21 cellular contexts compared by ENCODE assay signal in the genomic region with DNA sequence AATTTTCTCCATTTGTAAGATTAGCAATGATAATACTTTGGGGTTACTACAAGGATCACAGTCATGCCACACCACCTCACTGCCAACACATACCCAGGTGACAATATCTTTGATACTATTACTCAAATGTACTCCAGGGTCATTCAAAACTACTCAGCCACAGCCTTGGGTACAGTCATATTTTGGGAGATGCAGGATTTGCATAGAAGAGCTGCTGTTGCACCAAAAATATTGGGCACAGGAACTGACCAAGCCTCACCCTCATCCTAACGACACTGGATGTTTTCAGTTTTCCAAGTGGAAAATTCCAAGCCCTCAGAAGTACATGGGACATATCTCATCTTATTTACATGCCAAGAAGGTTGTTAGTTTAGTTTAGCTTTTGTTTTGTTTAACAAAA.
DNase-seq lines count a peak whose midpoint lies in the region; ATAC-seq and TF ChIP-seq lines count a peak whose summit lies in the region.
"Had no signal": no experiment of that assay in that cellular context is flagged by ENCODE, and none has a peak within 500 bp of the region (broad histone marks: within the 10 kb centered on the region; RNA-seq: fewer than 3 reads in every experiment).

No MANE protein-coding gene starts in this region.

- H3K27ac ChIP-seq in IMR-90 (ENCODE audit: insufficient read depth, low read length) (no peak overlapping the region), heart right ventricle (peak overlapping the region in 9 of 10 donors; percentile 1 to 74 (median 52)), sigmoid colon (peak overlapping the region; percentile 14 to 29 (median 26))
- H3K27ac ChIP-seq: Peyer's patch, prostate gland had no signal

- H3K9ac ChIP-seq in IMR-90 (ENCODE audit: low read depth, low read length), result no peak overlapping the region

- peaks cover 2% of the 10 kb centered on the region; the same call in 1 of the 2 replicates for H3K4me1 ChIP-seq in IMR-90 (ENCODE audit: control insufficient read depth, insufficient read depth, low read length)
- peaks cover 7 to 48% (median 31%) of the 10 kb centered on the region in 9 donors for H3K4me1 ChIP-seq in heart right ventricle
- peaks cover 0 to 19% (median 3%) of the 10 kb centered on the region in 4 donors for H3K4me1 ChIP-seq in sigmoid colon
- H3K4me1 ChIP-seq: Peyer's patch, prostate gland had no signal

- no peaks in the 10 kb centered on the region for H4K20me1 ChIP-seq in IMR-90 (ENCODE audit: insufficient read depth, low read length)

- POLR2A ChIA-PET in IMR-90 (lab: Charles Lee; ENCODE audit: unreplicated experiment), result no interaction called here

- no peaks in the 10 kb centered on the region for H3K27me3 Mint-ChIP-seq in activated T-helper 1 cell treated with anti-CD3 and anti-CD28 coated beads, Interleukin-12 subunit alpha, Interleukin-12 subunit beta, Interleukin-2, Interleukin-4 antibody, amounts not matched to agents 30 ng/mL and 10 ng/mL and 1 ng/mL, durations not matched to agents 14 hours and 24 hours and 36 hours (ENCODE audit: insufficient read depth)
- H3K27me3 Mint-ChIP-seq: CD4-positive, alpha-beta memory T cell; memory B cell; natural killer cell treated with Interleukin-12 subunit alpha and Interleukin-12 subunit beta and Interleukin-15 and Interleukin-18, amount 100 ng/mL, for 72 hours had no signal

- H3K14ac ChIP-seq in IMR-90 (replicated peaks; ENCODE audit: low read depth, low read length), result peak overlapping the region; percentile 42; the same call in 1 of the 2 replicates

- peak overlapping the region; percentile 61 for H2AFZ ChIP-seq in IMR-90 (replicated peaks; ENCODE audit: low read length, poor library complexity)

- TF ChIP-seq RAD21 in IMR-90 (IDR thresholded peaks at IDR 0.05; ENCODE audit: low read length), result no peak

- H3K36me3 ChIP-seq in IMR-90 (ENCODE audit: control insufficient read depth, insufficient read depth, low read length), result no peaks in the 10 kb centered on the region
- no peaks in the 10 kb centered on the region for H3K36me3 ChIP-seq in heart right ventricle
- no peaks in the 10 kb centered on the region for H3K36me3 ChIP-seq in sigmoid colon
- H3K36me3 ChIP-seq: Peyer's patch, prostate gland, tibial nerve had no signal

- no peak for TF ChIP-seq EP300 in sigmoid colon (IDR thresholded peaks at IDR 0.05)

- H3K4me3 ChIP-seq in IMR-90 (ENCODE audit: insufficient read depth, low read depth, low read length), result no peak overlapping the region
- H3K4me3 ChIP-seq in heart right ventricle, result no peak overlapping the region
- no peak overlapping the region for H3K4me3 ChIP-seq in sigmoid colon
- no peak overlapping the region for H3K4me3 ChIP-seq in foreskin fibroblast (ENCODE audit: low read depth in 1 of 2, low read length in 2 of 2)
- H3K4me3 ChIP-seq: Peyer's patch, prostate gland had no signal

- in situ Hi-C loops in IMR-90 (cut with MboI; ENCODE audit: low sequenced_read_pairs), result no loop called here

- dilution Hi-C loops in IMR-90 (cut with HindIII; ENCODE audit: low sequenced_read_pairs, unreplicated experiment), result no loop called here

- no peak for TF ChIP-seq POLR2A in IMR-90 (IDR thresholded peaks at IDR 0.05; ENCODE audit: low read depth, low read length)
- no peak for TF ChIP-seq POLR2A in sigmoid colon (IDR thresholded peaks at IDR 0.05)

- no peaks in the 10 kb centered on the region for H3K4me1 Mint-ChIP-seq in activated T-helper 1 cell treated with anti-CD3 and anti-CD28 coated beads, Interleukin-12 subunit alpha, Interleukin-12 subunit beta, Interleukin-2, Interleukin-4 antibody, amounts not matched to agents 30 ng/mL and 10 ng/mL and 1 ng/mL, durations not matched to agents 14 hours and 24 hours and 36 hours (ENCODE audit: low read depth)
- H3K4me1 Mint-ChIP-seq: CD4-positive, alpha-beta memory T cell; memory B cell; stimulated activated effector memory CD8-positive, alpha-beta T cell treated with anti-CD3 and anti-CD28 coated beads, Interleukin-12 subunit alpha, Interleukin-12 subunit beta, amount 100 ng/mL, for 72 hours had no signal

- H4K91ac ChIP-seq in IMR-90 (ENCODE audit: insufficient read depth, low read depth, low read length), result no peak overlapping the region; the same call in 1 of the 2 replicates

- peak overlapping the region in 1 of 2 experiments; percentile 62; a peak in 2 of 4 replicates for H4K8ac ChIP-seq in IMR-90 (ENCODE audit: low read depth in 2 of 2, low read length in 2 of 2)

- no peak overlapping the region for H2AK5ac ChIP-seq in IMR-90 (ENCODE audit: low read depth, low read length)

- CTCF ChIA-PET in IMR-90 (lab: Yijun Ruan, JAX), result interaction anchor here (0.6 to 0.8 kb wide), 2 partner anchors 11 to 13 kb away, joined by 3 read pairs; no protein-coding TSS in a partner anchor

- DNase-seq in IMR-90, result no peak
- DNase-seq in heart right ventricle, result no peak
- DNase-seq in sigmoid colon, result no peak
- DNase-seq in NCI-H510A (lab: John Stamatoyannopoulos, UW), result no peak
- no peak for DNase-seq in activated T-helper 1 cell treated with anti-CD3 and anti-CD28 coated beads, Interleukin-12 subunit alpha, Interleukin-12 subunit beta, Interleukin-2, Interleukin-4 antibody, amounts not matched to agents 30 ng/mL and 10 ng/mL and 1 ng/mL, durations not matched to agents 14 hours and 24 hours and 36 hours (ENCODE audit: low spot score)
- DNase-seq in foreskin fibroblast, result no peak
- DNase-seq: activated CD4-positive, alpha-beta T cell treated with anti-CD3 and anti-CD28 coated beads for 4 hours; activated naive CD4-positive, alpha-beta T cell treated with Interleukin-2 at 50 U/mL for 16 hours; CD4-positive, alpha-beta memory T cell; DMS53; NCI-H1436; NCI-H82; Peyer's patch; stimulated activated CD4-positive, alpha-beta T cell treated with anti-CD3 and anti-CD28 coated beads, Interleukin-12 subunit alpha, Interleukin-12 subunit beta, amount 100 ng/mL, for 4 hours had no signal

- no peak overlapping the region for H3K27ac Mint-ChIP-seq in activated T-helper 1 cell treated with anti-CD3 and anti-CD28 coated beads, Interleukin-12 subunit alpha, Interleukin-12 subunit beta, Interleukin-2, Interleukin-4 antibody, amounts not matched to agents 30 ng/mL and 10 ng/mL and 1 ng/mL, durations not matched to agents 14 hours and 24 hours and 36 hours
- H3K27ac Mint-ChIP-seq: CD4-positive, alpha-beta memory T cell; memory B cell; natural killer cell treated with Interleukin-12 subunit alpha and Interleukin-12 subunit beta and Interleukin-15 and Interleukin-18, amount 100 ng/mL, for 72 hours; stimulated activated effector memory CD8-positive, alpha-beta T cell treated with anti-CD3 and anti-CD28 coated beads, Interleukin-12 subunit alpha, Interleukin-12 subunit beta, amount 100 ng/mL, for 72 hours had no signal

- H2BK120ac ChIP-seq in IMR-90 (ENCODE audit: low read depth, low read length), result peak overlapping the region; percentile 65

- H3K56ac ChIP-seq in IMR-90 (ENCODE audit: extremely low read depth, insufficient read depth, low read length), result no peak overlapping the region

- no peak overlapping the region for H2AK9ac ChIP-seq in IMR-90 (replicated peaks; ENCODE audit: low read depth, low read length, poor library complexity)

- H3K9me3 Mint-ChIP-seq in activated T-helper 1 cell treated with anti-CD3 and anti-CD28 coated beads, Interleukin-12 subunit alpha, Interleukin-12 subunit beta, Interleukin-2, Interleukin-4 antibody, amounts not matched to agents 30 ng/mL and 10 ng/mL and 1 ng/mL, durations not matched to agents 14 hours and 24 hours and 36 hours, result no peaks in the 10 kb centered on the region

- no peak overlapping the region for H3K4me3 Mint-ChIP-seq in activated T-helper 1 cell treated with anti-CD3 and anti-CD28 coated beads, Interleukin-12 subunit alpha, Interleukin-12 subunit beta, Interleukin-2, Interleukin-4 antibody, amounts not matched to agents 30 ng/mL and 10 ng/mL and 1 ng/mL, durations not matched to agents 14 hours and 24 hours and 36 hours
- H3K4me3 Mint-ChIP-seq: CD4-positive, alpha-beta memory T cell; memory B cell; natural killer cell treated with Interleukin-12 subunit alpha and Interleukin-12 subunit beta and Interleukin-15 and Interleukin-18, amount 100 ng/mL, for 72 hours; stimulated activated effector memory CD8-positive, alpha-beta T cell treated with anti-CD3 and anti-CD28 coated beads, Interleukin-12 subunit alpha, Interleukin-12 subunit beta, amount 100 ng/mL, for 72 hours had no signal

- peak overlapping the region; percentile 75 for H3K4me2 ChIP-seq in IMR-90 (ENCODE audit: low read depth, low read length)

- H3K4ac ChIP-seq in IMR-90 (ENCODE audit: low read depth, low read length), result peak overlapping the region; percentile 37

- peak; percentile 63 for ATAC-seq in GM18870 (IDR thresholded peaks at IDR 0.05; ENCODE audit: unreplicated experiment)
- ATAC-seq in IMR-90 (ENCODE audit: low read depth), result peak; percentile 60
- peak in 5 of 8 donors; percentile 8 to 55 (median 52) for ATAC-seq in heart right ventricle
- no peak for ATAC-seq in GM19035 (IDR thresholded peaks at IDR 0.05; ENCODE audit: unreplicated experiment)
- ATAC-seq: natural killer cell treated with Interleukin-12 subunit alpha and Interleukin-12 subunit beta and Interleukin-15 and Interleukin-18, amount 100 ng/mL, for 72 hours; stimulated activated effector memory CD8-positive, alpha-beta T cell treated with anti-CD3 and anti-CD28 coated beads, Interleukin-12 subunit alpha, Interleukin-12 subunit beta, amount 100 ng/mL, for 72 hours had no signal

- H3K27me3 ChIP-seq in IMR-90 (ENCODE audit: control insufficient read depth, insufficient read depth, low read length) (no peaks in the 10 kb centered on the region), heart right ventricle (no peaks in the 10 kb centered on the region), sigmoid colon (no peaks in the 10 kb centered on the region)
- H3K27me3 ChIP-seq: Peyer's patch, tibial nerve had no signal

- H3K9me3 ChIP-seq in IMR-90 (ENCODE audit: control insufficient read depth, insufficient read depth, low read length) (no peaks in the 10 kb centered on the region), heart right ventricle (no peaks in the 10 kb centered on the region), sigmoid colon (no peaks in the 10 kb centered on the region)
- H3K9me3 ChIP-seq: Peyer's patch, prostate gland, tibial nerve had no signal

- no TSS peak for BruUV-seq in IMR-90 (replicated peaks; lab: Mats Ljungman, UMichigan)

- peaks cover 3% of the 10 kb centered on the region; the same call in 1 of the 2 replicates for H3K9me1 ChIP-seq in IMR-90 (ENCODE audit: insufficient read depth, low read length)

- TF ChIP-seq CTCF in IMR-90 (conservative IDR thresholded peaks at IDR 0.05; ENCODE audit: low read depth, low read length) (no peak), heart right ventricle (IDR thresholded peaks at IDR 0.05) (no peak), sigmoid colon (IDR thresholded peaks at IDR 0.05) (no peak), foreskin fibroblast (IDR thresholded peaks at IDR 0.05; ENCODE audit: low read depth, low read length) (no peak)

- peak overlapping the region; percentile 76 for H2BK5ac ChIP-seq in IMR-90 (ENCODE audit: low read depth, low read length, poor library complexity, severe bottlenecking)

- peak overlapping the region; percentile 42; the same call in 1 of the 2 replicates for H3K18ac ChIP-seq in IMR-90 (ENCODE audit: low read depth, low read length)

- H3K36me3 Mint-ChIP-seq in activated T-helper 1 cell treated with anti-CD3 and anti-CD28 coated beads, Interleukin-12 subunit alpha, Interleukin-12 subunit beta, Interleukin-2, Interleukin-4 antibody, amounts not matched to agents 30 ng/mL and 10 ng/mL and 1 ng/mL, durations not matched to agents 14 hours and 24 hours and 36 hours (ENCODE audit: low read depth), result no peaks in the 10 kb centered on the region
- H3K36me3 Mint-ChIP-seq: CD4-positive, alpha-beta memory T cell; memory B cell; natural killer cell treated with Interleukin-12 subunit alpha and Interleukin-12 subunit beta and Interleukin-15 and Interleukin-18, amount 100 ng/mL, for 72 hours; stimulated activated effector memory CD8-positive, alpha-beta T cell treated with anti-CD3 and anti-CD28 coated beads, Interleukin-12 subunit alpha, Interleukin-12 subunit beta, amount 100 ng/mL, for 72 hours had no signal

- WGBS in IMR-90 (ENCODE audit: extremely low coverage in 2 of 2, insufficient read length in 1 of 2), 2 experiments, result no CpG with 5 or more reads among the region's 1 CpG
- 10 to 11% methylated on average over 1 of the region's 1 CpG for WGBS in heart right ventricle, 2 donors
- WGBS in sigmoid colon, 2 donors, result 56 to 58% methylated on average over 1 of the region's 1 CpG

- H2BK20ac ChIP-seq in IMR-90 (ENCODE audit: low read depth, low read length), result no peak overlapping the region; the same call in 1 of the 2 replicates

- peak overlapping the region; percentile 36; the same call in 1 of the 2 replicates for H3K23ac ChIP-seq in IMR-90 (ENCODE audit: low read depth, low read length)

- 0 out of 3 replicates have a peak overlapping the region, but pooled peaks have one; percentile 20 for H2BK15ac ChIP-seq in IMR-90 (ENCODE audit: low read depth, low read length)

- no peaks in the 10 kb centered on the region for H3K79me1 ChIP-seq in IMR-90 (ENCODE audit: low read depth in 1 of 2, low read length in 2 of 2)

- H4K5ac ChIP-seq in IMR-90 (ENCODE audit: low read depth, low read length), result peak overlapping the region; percentile 40; the same call in 1 of the 2 replicates

- intact Hi-C loops in IMR-90 (cut with micrococcal nuclease) (no loop called here), heart right ventricle (cut with DNase I) (no loop called here), sigmoid colon (cut with DNase I) (no loop called here)
- intact Hi-C loops in activated T-helper 1 cell treated with anti-CD3 and anti-CD28 coated beads, Interleukin-12 subunit alpha, Interleukin-12 subunit beta, Interleukin-2, Interleukin-4 antibody, amounts not matched to agents 30 ng/mL and 10 ng/mL and 1 ng/mL, durations not matched to agents 14 hours and 24 hours and 36 hours (cut with micrococcal nuclease), result no loop called here
